In the genomic region with DNA sequence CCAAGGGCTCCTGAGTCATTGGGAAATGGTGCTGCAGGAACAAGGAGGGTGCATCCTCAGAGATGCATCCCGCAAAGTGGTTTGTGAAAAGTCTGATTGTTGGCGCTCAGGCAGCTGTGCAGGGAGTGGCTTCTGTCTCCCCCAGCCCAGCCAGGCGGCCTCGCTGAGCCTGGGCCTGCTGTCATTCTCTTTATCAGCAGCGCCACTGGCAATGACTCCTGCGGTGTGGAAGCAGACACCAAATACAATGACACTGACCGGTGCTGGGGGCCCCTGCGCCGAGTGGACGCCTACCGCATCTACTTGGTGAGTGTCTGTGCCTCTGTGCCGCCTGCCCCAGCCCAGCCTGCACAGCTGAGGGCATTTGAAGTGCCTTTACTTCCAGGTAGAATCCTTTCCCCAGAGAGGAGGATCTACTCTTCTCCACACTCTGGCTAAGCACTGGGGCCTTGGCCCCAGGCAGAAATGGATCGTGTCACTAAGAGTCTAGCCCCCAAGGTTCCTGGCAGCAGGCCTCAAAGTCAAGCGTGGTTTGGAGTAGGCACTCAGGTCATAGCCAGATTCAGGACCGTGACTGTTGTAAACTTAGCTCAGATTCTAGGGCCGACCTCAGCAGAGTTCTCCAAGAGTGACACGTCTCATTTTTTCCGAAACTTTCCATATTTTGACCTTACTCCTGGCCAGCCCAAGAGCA, we compare ENCODE assay signal across 15 cellular contexts. TPM values are rescaled to one million over a fixed set of nuclear protein-coding genes. Genes with fewer than 3 reads are reported as not detected.
A peak's percentile ranks its signal among the peaks of the same experiment; 100 is the strongest.
DNase-seq lines count a peak whose midpoint lies in the region; ATAC-seq and TF ChIP-seq lines count a peak whose summit lies in the region.
"Had no signal": no experiment of that assay in that cellular context is flagged by ENCODE, and none has a peak within 500 bp of the region (broad histone marks: within the 10 kb centered on the region; RNA-seq: fewer than 3 reads in every experiment).

No MANE protein-coding gene starts in this region.

- H3K4me1 ChIP-seq in BE2C (peaks cover 29% of the 10 kb centered on the region), thyroid gland (peaks cover 26 to 67% of the 10 kb centered on the region in 2 donors)

- no peaks in the 10 kb centered on the region for H3K9me3 Mint-ChIP-seq in endothelial cell (ENCODE audit: unreplicated experiment)
- H3K9me3 Mint-ChIP-seq in CD14-positive monocyte, result peaks cover 0 to 2% (median 0%) of the 10 kb centered on the region in 7 donors
- H3K9me3 Mint-ChIP-seq: CD8-positive, alpha-beta T cell; GM23338 had no signal

- H3K4me1 Mint-ChIP-seq in endothelial cell (ENCODE audit: unreplicated experiment), result peaks cover 4% of the 10 kb centered on the region
- peaks cover 12% of the 10 kb centered on the region for H3K4me1 Mint-ChIP-seq in CD14-positive monocyte

- H3K27me3 Mint-ChIP-seq in endothelial cell (ENCODE audit: unreplicated experiment) (peaks cover 6% of the 10 kb centered on the region), CD14-positive monocyte (ENCODE audit: low read depth in 3 of 3) (peaks cover 0 to under 1% (median 0%) of the 10 kb centered on the region in 3 donors)
- H3K27me3 Mint-ChIP-seq: B cell had no signal

- peak; percentile 41 for DNase-seq in BE2C
- peak; percentile 24 for DNase-seq in DMS79 treated with DMSO at 0.1 percent for 48 hours (lab: John Stamatoyannopoulos, UW)
- no peak for DNase-seq in endothelial cell (ENCODE audit: low spot score)
- peak; percentile 92 to 94 for DNase-seq in thyroid gland
- no peak for DNase-seq in T1000 (lab: John Stamatoyannopoulos, UW)
- no peak for DNase-seq in CD14-positive monocyte (ENCODE audit: low spot score)
- DNase-seq: CD8-positive, alpha-beta T cell; COR-L47; H7; IMR-90 had no signal

- no peak overlapping the region for H3K4me3 ChIP-seq in BE2C (ENCODE audit: low read depth, low read length)
- H3K4me3 ChIP-seq in thyroid gland (replicated peaks in 1 of 3), result no peak overlapping the region
- H3K4me3 ChIP-seq: GM23338 had no signal

- no peak for ATAC-seq in HG03378 (IDR thresholded peaks at IDR 0.05; ENCODE audit: unreplicated experiment)
- ATAC-seq: CD8-positive, alpha-beta T cell; GM23338 had no signal

- peak overlapping the region; percentile 50 for H3K4me3 Mint-ChIP-seq in endothelial cell (ENCODE audit: unreplicated experiment)
- H3K4me3 Mint-ChIP-seq in CD14-positive monocyte, result no peak overlapping the region
- H3K4me3 Mint-ChIP-seq: B cell; CD8-positive, alpha-beta T cell; GM23338 had no signal

- H3K9me3 ChIP-seq in BE2C (no peaks in the 10 kb centered on the region), thyroid gland (no peaks in the 10 kb centered on the region)

- H3K27ac ChIP-seq in thyroid gland, result peak overlapping the region; percentile 57 to 67 (median 63)
- H3K27ac ChIP-seq: C4-2B had no signal

- intact Hi-C loops in thyroid gland (cut with DNase I), result no loop called here
- intact Hi-C loops in CD14-positive monocyte (cut with micrococcal nuclease), result no loop called here

- no peak for TF ChIP-seq CTCF in BE2C (IDR thresholded peaks at IDR 0.05; ENCODE audit: low read depth, low read length)
- no peak for TF ChIP-seq CTCF in endothelial cell (IDR thresholded peaks at IDR 0.05; ENCODE audit: unreplicated experiment)
- no peak for TF ChIP-seq CTCF in thyroid gland (IDR thresholded peaks at IDR 0.05)
- no peak for TF ChIP-seq CTCF in CD14-positive monocyte (IDR thresholded peaks at IDR 0.05)

- no peak for TF ChIP-seq POLR2A in thyroid gland (IDR thresholded peaks at IDR 0.05)

- H3K36me3 ChIP-seq in BE2C, result no peaks in the 10 kb centered on the region; the same call in none of the 2 replicates
- H3K36me3 ChIP-seq in thyroid gland, result no peaks in the 10 kb centered on the region

- no peak overlapping the region for H3K27ac Mint-ChIP-seq in endothelial cell (ENCODE audit: unreplicated experiment)
- H3K27ac Mint-ChIP-seq in CD14-positive monocyte, result no peak overlapping the region
- H3K27ac Mint-ChIP-seq: B cell; CD8-positive, alpha-beta T cell; GM23338 had no signal

- no peaks in the 10 kb centered on the region for H3K27me3 ChIP-seq in BE2C
- no peaks in the 10 kb centered on the region for H3K27me3 ChIP-seq in thyroid gland

- WGBS in thyroid gland, 2 donors, result 52 to 55% methylated on average over 6 to 13 of the region's 18 CpGs

- H3K36me3 Mint-ChIP-seq in endothelial cell (ENCODE audit: low read depth, unreplicated experiment) (peaks cover 40% of the 10 kb centered on the region), CD14-positive monocyte (peaks cover 87 to 95% of the 10 kb centered on the region in 2 donors)

RNA-seq across cellular contexts. Expression of gene NAT9, which starts 19.3 kb away (rescaled TPM):
- polyA plus RNA-seq in BE2C (2012; ENCODE audit: insufficient read depth, insufficient read length, low read depth), result 191 TPM
- total RNA-seq in endothelial cell (ENCODE audit: unreplicated experiment) (50.1 TPM), thyroid gland (10 to 100 TPM; 33.1 to 46.5 (median 41.4) TPM)
- polyA plus RNA-seq in CD14-positive monocyte, result 1 to 10 TPM; 7.1 to 7.8 TPM

RNA-seq across cellular contexts. Expression of gene NHERF1, which starts 47.0 kb away (rescaled TPM):
- polyA plus RNA-seq in BE2C (2012; ENCODE audit: insufficient read depth, insufficient read length, low read depth), result 74.2 TPM
- 30.5 TPM for total RNA-seq in endothelial cell (ENCODE audit: unreplicated experiment)
- 10 to 100 TPM; 21.9 to 63.4 (median 43.8) TPM for total RNA-seq in thyroid gland
- polyA plus RNA-seq in CD14-positive monocyte, result 100 to 1,000 TPM; 131 to 149 TPM

RNA-seq across cellular contexts. Expression of gene RAB37, which starts 58.4 kb away (rescaled TPM):
- 2.9 TPM for polyA plus RNA-seq in BE2C (2012; ENCODE audit: insufficient read depth, insufficient read length, low read depth)
- total RNA-seq in endothelial cell (ENCODE audit: unreplicated experiment) (2.5 TPM), thyroid gland (1 to 10 TPM in 1 of 4 donors, under 1 TPM in 3; 0.33 to 1.8 (median 0.39) TPM)
- polyA plus RNA-seq in CD14-positive monocyte, result 10 to 100 TPM; 26.8 to 40.9 TPM
- total RNA-seq: Daoy, IMR-90 had no signal

Comparison
In these comparisons a context has a peak if more than half of its experiments do, and no peak if none do; other contexts are left out.
1. DNase-seq: peak in BE2C (single experiment), DMS79 treated with DMSO at 0.1 percent for 48 hours (single experiment) and thyroid gland (2 of 2); none in endothelial cell (single experiment), T1000 (single experiment) and CD14-positive monocyte (single experiment).